In genomic region chr10:27237531-27237930, GRCh38 we compare ENCODE assay signal across 6 cellular contexts. TPM values are rescaled to one million over a fixed set of nuclear protein-coding genes. Genes with fewer than 3 reads are reported as not detected.
DNase-seq lines count a peak whose midpoint lies in the region; ATAC-seq, FAIRE-seq and TF ChIP-seq lines count a peak whose summit lies in the region.
"Not testable (repeated sequence)": the region's sequence is repeated elsewhere in the genome, so short reads cannot be mapped to it uniquely, and the experiment has no call there.

No MANE protein-coding gene starts in this region.

- TF ChIP-seq EP300 in A549 (IDR thresholded peaks at IDR 0.05) = not testable (repeated sequence)

- H3K9me3 ChIP-seq in A549; DOHH2 (ENCODE audit: control insufficient read depth, insufficient read depth, low read length); Karpas-422 (ENCODE audit: low read length); Panc1 (ENCODE audit: control insufficient read depth, insufficient read depth, low read depth, low read length); heart left ventricle; liver (ENCODE audit: control insufficient read depth in 4 of 4, low read length in 3 of 4): not testable (repeated sequence)

- TF ChIP-seq RAD21 in A549 (conservative IDR thresholded peaks at IDR 0.05 in 1 of 2, IDR thresholded peaks at IDR 0.05 in 1 of 2); liver (IDR thresholded peaks at IDR 0.05): not testable (repeated sequence)

- intact Hi-C loops in Panc1 (cut with micrococcal nuclease; ENCODE audit: unreplicated experiment); heart left ventricle (cut with DNase I): not testable (repeated sequence)

- in situ Hi-C loops in Panc1 (cut with HindIII; ENCODE audit: low pct_unique_long_range_greater_than_20kb, low sequenced_read_pairs) = not testable (repeated sequence)

- H3K27me3 ChIP-seq in DOHH2 (ENCODE audit: control insufficient read depth, low read length); Karpas-422 (ENCODE audit: low read length); Panc1 (ENCODE audit: control insufficient read depth, insufficient read depth, low read length); heart left ventricle; liver (ENCODE audit: control insufficient read depth in 4 of 4, insufficient read depth in 4 of 4, low read length in 3 of 4): not testable (repeated sequence)

- H3K4me1 ChIP-seq in A549 = peaks cover 55% of the 10 kb centered on the region
- H3K4me1 ChIP-seq in DOHH2 (ENCODE audit: control insufficient read depth, low read length) = peaks cover 30% of the 10 kb centered on the region
- H3K4me1 ChIP-seq in Karpas-422 (ENCODE audit: low read length) = peaks cover 27% of the 10 kb centered on the region
- H3K4me1 ChIP-seq in Panc1 (ENCODE audit: control insufficient read depth, insufficient read depth, low read length) = not testable (repeated sequence)
- H3K4me1 ChIP-seq in heart left ventricle = peaks cover 2 to 39% (median 32%) of the 10 kb centered on the region in 12 donors
- H3K4me1 ChIP-seq in liver (ENCODE audit: control insufficient read depth in 4 of 4, insufficient read depth in 4 of 4, low read length in 3 of 4) = peaks cover 8 to 37% (median 33%) of the 10 kb centered on the region in 4 donors

- H4K20me1 ChIP-seq in DOHH2 (ENCODE audit: control insufficient read depth, insufficient read depth, low read depth, low read length); Karpas-422 (ENCODE audit: insufficient read depth, low read depth, low read length): not testable (repeated sequence)

- H3K4me2 ChIP-seq in A549 = peak overlapping the region; percentile 95
- peak overlapping the region; percentile 42 for H3K4me2 ChIP-seq in DOHH2 (ENCODE audit: low read length)
- H3K4me2 ChIP-seq in Karpas-422 (ENCODE audit: low read depth, low read length, poor library complexity, severe bottlenecking) = peak overlapping the region; percentile 25

- not testable (repeated sequence) for DNase-seq in A549 (ENCODE audit: low read depth in 1 of 2, low spot score in 1 of 2); Karpas-422; Panc1 (ENCODE audit: low read depth, low spot score); heart left ventricle

- H3K36me3 ChIP-seq in DOHH2 (ENCODE audit: control insufficient read depth, low read length) = peaks cover 17% of the 10 kb centered on the region
- peaks cover 11% of the 10 kb centered on the region; the same call in 1 of the 2 replicates for H3K36me3 ChIP-seq in Karpas-422 (ENCODE audit: insufficient read depth, low read length)
- not testable (repeated sequence) for H3K36me3 ChIP-seq in Panc1 (ENCODE audit: control insufficient read depth, insufficient read depth, low read length); liver (ENCODE audit: control insufficient read depth in 4 of 4, insufficient read depth in 3 of 4, low read depth in 1 of 4, low read length in 3 of 4)
- peaks cover 0 to 31% (median 24%) of the 10 kb centered on the region in 9 donors for H3K36me3 ChIP-seq in heart left ventricle

- WGBS in A549 (ENCODE audit: missing lambda C conversion rate) = 19% methylated on average over 8 of the region's 8 CpGs
- 66 to 79% (median 68%) methylated on average over 8 of the region's 8 CpGs for WGBS in heart left ventricle, 4 donors
- WGBS in liver = 52% methylated on average over 8 of the region's 8 CpGs

- not testable (repeated sequence) for H3K9ac ChIP-seq in Karpas-422 (ENCODE audit: low read length)
- peak overlapping the region in 1 of 2 donors; percentile 59 for H3K9ac ChIP-seq in liver (ENCODE audit: low read depth in 1 of 2, low read length in 2 of 2)

- peak overlapping the region; percentile 80 to 90 for H3K27ac ChIP-seq in A549
- not testable (repeated sequence) for H3K27ac ChIP-seq in DOHH2 (ENCODE audit: low read depth, low read length)
- peak overlapping the region; percentile 3; the same call in 1 of the 2 replicates for H3K27ac ChIP-seq in Karpas-422 (ENCODE audit: low read length)
- H3K27ac ChIP-seq in Panc1 (ENCODE audit: low read length) = peak overlapping the region; percentile 59; the same call in 1 of the 2 replicates
- peak overlapping the region in 10 of 12 donors; percentile 1 to 68 (median 51) for H3K27ac ChIP-seq in heart left ventricle
- H3K27ac ChIP-seq in liver (ENCODE audit: low read depth in 1 of 2, low read length in 2 of 2) = peak overlapping the region; percentile 4 to 41

- not testable (repeated sequence) for TF ChIP-seq CTCF in A549 (IDR thresholded peaks at IDR 0.05); DOHH2 (IDR thresholded peaks at IDR 0.05; ENCODE audit: low read depth, low read length, poor library complexity, severe bottlenecking); Panc1 (IDR thresholded peaks at IDR 0.05); heart left ventricle (IDR thresholded peaks at IDR 0.05); liver (IDR thresholded peaks at IDR 0.05; ENCODE audit: low read depth, low read length, missing input control)

- not testable (repeated sequence) for BruUV-seq in Panc1 (replicated peaks; lab: Mats Ljungman, UMichigan)

- H3K9me2 ChIP-seq in DOHH2 (replicated peaks; ENCODE audit: control insufficient read depth, low read length); Karpas-422 (replicated peaks; ENCODE audit: insufficient read depth, low read length): not testable (repeated sequence)

- CTCF ChIA-PET in A549 (lab: Yijun Ruan, JAX) = interaction anchor here (3.6 kb wide), 1 partner anchor 13 kb away, joined by 14 read pairs; no protein-coding TSS in a partner anchor
- CTCF ChIA-PET in Panc1 (lab: Charles Lee) = not testable (repeated sequence)

- H3K4me3 ChIP-seq in A549 (peak overlapping the region; percentile 62), Panc1 (ENCODE audit: low read depth in 2 of 2, low read length in 2 of 2) (peak overlapping the region; percentile 40 to 76; a peak in 3 of 4 replicates), heart left ventricle (peak overlapping the region in 3 of 12 donors; percentile 8 to 18 (median 12))
- not testable (repeated sequence) for H3K4me3 ChIP-seq in DOHH2 (ENCODE audit: low read length); Karpas-422 (ENCODE audit: low read length); liver (ENCODE audit: low read depth in 1 of 3, low read length in 3 of 3)

- not testable (repeated sequence) for H3F3A ChIP-seq in DOHH2 (ENCODE audit: control insufficient read depth, insufficient read depth)

- peaks cover 39% of the 10 kb centered on the region for H3K79me2 ChIP-seq in DOHH2 (ENCODE audit: control insufficient read depth, low read length)
- H3K79me2 ChIP-seq in Karpas-422 (ENCODE audit: low read length) = peaks cover 55% of the 10 kb centered on the region

- FAIRE-seq in A549 (lab: Jason Lieb, UNC) = not testable (repeated sequence)

- H2AFZ ChIP-seq in Karpas-422 (ENCODE audit: low read length) = not testable (repeated sequence)

- POLR2A ChIA-PET in A549 (lab: Yijun Ruan, JAX); Panc1 (lab: Charles Lee): not testable (repeated sequence)

- not testable (repeated sequence) for TF ChIP-seq POLR2A in A549 (IDR thresholded peaks at IDR 0.05; ENCODE audit: low read length); heart left ventricle (IDR thresholded peaks at IDR 0.05)

- not testable (repeated sequence) for ATAC-seq in A549, Panc1, heart left ventricle

TF ChIP-seq in A549, 52 proteins besides CTCF, POLR2A, EP300 and RAD21:
- peak; percentile 59 to 77; a peak in 3 of 4 replicates for TF ChIP-seq CEBPB (IDR thresholded peaks at IDR 0.05)
TF ChIP-seq in A549: peak in this region for 1; not testable (repeated sequence) for 51.

TF ChIP-seq in liver, 16 proteins besides CTCF, POLR2A, EP300 and RAD21:
- TF ChIP-seq YY1 (IDR thresholded peaks at IDR 0.05) (peak; percentile 17), HNF4A (conservative IDR thresholded peaks at IDR 0.05) (peak; percentile 22 to 55), RXRA (IDR thresholded peaks at IDR 0.05) (peak in 1 of 2 donors; percentile 38)

RNA-seq across cellular contexts. Expression of gene ACBD5, which starts 3.1 kb away (rescaled TPM):
- polyA plus RNA-seq in A549 (2011; rRNA removed) (42.0 and 55.8 TPM in 2 replicates), A549 (2017; fragmentation: RNase III; extraction: RNeasy Plus Mini Kit Qiagen cat#74134 plus additional on column Dnase treatment) (31.6 to 36.8 TPM (median 35.9 TPM) in 3 replicates), heart left ventricle (10 to 100 TPM; 28.3 to 41.1 TPM), liver (10 to 100 TPM; 16.9 to 17.3 TPM)
- polyA plus RNA-seq in A549 (2012; cell fraction: cytosol; rRNA removed) = 10.6 and 11.4 TPM in 2 replicates
- 4.4 and 6.0 TPM in 2 replicates for polyA plus RNA-seq in A549 (2012; cell fraction: nucleus; rRNA removed)
- 15.4 and 16.0 TPM in 2 replicates for polyA minus RNA-seq in A549 (2011; rRNA and poly(A)+ RNA removed)
- 18.3 and 18.4 TPM in 2 replicates for total RNA-seq in Karpas-422 (2014; rRNA removed; shearing (Covaris generic); ENCODE audit: low replicate concordance)
- total RNA-seq in Panc1 (2021; ENCODE audit: unreplicated experiment) (18.4 TPM), heart left ventricle (10 to 100 TPM; 48.8 to 86.0 (median 72.9) TPM), liver (10 to 100 TPM; 12.6 to 39.7 TPM)
- polyA plus RNA-seq in Panc1 (2012; ENCODE audit: insufficient read length) = 14.1 TPM

Comparison
In these comparisons a context has a peak if more than half of its experiments do, and no peak if none do; other contexts are left out.
1. H3K4me2 ChIP-seq: peak in every context shown above with its lines; median percentile 95 in A549; 42 in DOHH2; 25 in Karpas-422.